14 cellular contexts compared by ENCODE assay signal in genomic region chr19:38710416-38710702, GRCh38. TPM values are rescaled to one million over a fixed set of nuclear protein-coding genes. Genes with fewer than 3 reads are reported as not detected.
DNase-seq lines count a peak whose midpoint lies in the region; ATAC-seq, FAIRE-seq and TF ChIP-seq lines count a peak whose summit lies in the region.
"Had no signal": no experiment of that assay in that cellular context is flagged by ENCODE, and none has a peak within 500 bp of the region (broad histone marks: within the 10 kb centered on the region; RNA-seq: fewer than 3 reads in every experiment).

No MANE protein-coding gene starts in this region.

- no peak for TF ChIP-seq CTCF in HEK293 (tag by site-specific recombination; IDR thresholded peaks at IDR 0.05)
- TF ChIP-seq CTCF in glutamatergic neuron (IDR thresholded peaks at IDR 0.05; ENCODE audit: partially characterized antibody, unreplicated experiment), result no peak

- peak overlapping the region; percentile 31 for H3K27ac Mint-ChIP-seq in activated T-helper 17 cell treated with anti-CD3 and anti-CD28 coated beads, Interleukin-2, amount 50 U/mL, for 72 hours
- H3K27ac Mint-ChIP-seq in glutamatergic neuron (ENCODE audit: unreplicated experiment), result peak overlapping the region; percentile 96
- peak overlapping the region; percentile 67 for H3K27ac Mint-ChIP-seq in stimulated activated effector memory CD8-positive, alpha-beta T cell treated with anti-CD3 and anti-CD28 coated beads, Interleukin-12 subunit alpha, Interleukin-12 subunit beta, amount 100 ng/mL, for 72 hours
- H3K27ac Mint-ChIP-seq: activated naive CD4-positive, alpha-beta T cell treated with anti-CD3 and anti-CD28 coated beads for 36 hours; stimulated activated memory B cell treated with anti-CD40 and anti-IgM and Interleukin-4, amounts not matched to agents 10 μg/mL and 1 μg/mL and 100 μg/mL, for 72 hours had no signal

- no peak for DNase-seq in glutamatergic neuron
- DNase-seq in stimulated activated effector memory CD8-positive, alpha-beta T cell treated with anti-CD3 and anti-CD28 coated beads, Interleukin-12 subunit alpha, Interleukin-12 subunit beta, amount 100 ng/mL, for 72 hours (ENCODE audit: low spot score in 2 of 2), result no peak
- no peak for DNase-seq in globus pallidus (ENCODE audit: low spot score)
- no peak for DNase-seq in urothelium cell line (ENCODE audit: low spot score)
- DNase-seq: activated CD4-positive, alpha-beta T cell treated with anti-CD3 and anti-CD28 coated beads for 4 hours; activated naive CD4-positive, alpha-beta T cell treated with anti-CD3 and anti-CD28 coated beads for 36 hours; cortex of kidney; Kasumi-1; NCI-H1930; stimulated activated CD4-positive, alpha-beta T cell treated with anti-CD3 and anti-CD28 coated beads, Interleukin-2, amount 100 ng/mL, for 24 hours had no signal

- peaks cover 74% of the 10 kb centered on the region for H3K36me3 Mint-ChIP-seq in activated T-helper 17 cell treated with anti-CD3 and anti-CD28 coated beads, Interleukin-2, amount 50 U/mL, for 72 hours (ENCODE audit: low read depth)
- H3K36me3 Mint-ChIP-seq in glutamatergic neuron (ENCODE audit: unreplicated experiment), result no peaks in the 10 kb centered on the region
- peaks cover 93% of the 10 kb centered on the region for H3K36me3 Mint-ChIP-seq in stimulated activated effector memory CD8-positive, alpha-beta T cell treated with anti-CD3 and anti-CD28 coated beads, Interleukin-12 subunit alpha, Interleukin-12 subunit beta, amount 100 ng/mL, for 72 hours

- no peaks in the 10 kb centered on the region for H3K27me3 Mint-ChIP-seq in activated T-helper 17 cell treated with anti-CD3 and anti-CD28 coated beads, Interleukin-2, amount 50 U/mL, for 72 hours
- peaks cover 18% of the 10 kb centered on the region for H3K27me3 Mint-ChIP-seq in glutamatergic neuron (ENCODE audit: unreplicated experiment)
- H3K27me3 Mint-ChIP-seq: stimulated activated memory B cell treated with anti-CD40 and anti-IgM and Interleukin-4, amounts not matched to agents 10 μg/mL and 1 μg/mL and 100 μg/mL, for 72 hours had no signal

- CTCF ChIA-PET in HEK293 (lab: Yijun Ruan, JAX), result interaction anchor here (0.9 to 1.5 kb wide), 3 partner anchors 20 to 73 kb away, joined by 4 to 7 read pairs (median 6); partner anchors contain the start of gene ACTN4

- FAIRE-seq in urothelium cell line (lab: Jason Lieb, UNC), result no peak

- no peaks in the 10 kb centered on the region for H3K4me1 Mint-ChIP-seq in activated T-helper 17 cell treated with anti-CD3 and anti-CD28 coated beads, Interleukin-2, amount 50 U/mL, for 72 hours
- H3K4me1 Mint-ChIP-seq in glutamatergic neuron (ENCODE audit: low read depth, unreplicated experiment), result peaks cover 5% of the 10 kb centered on the region
- H3K4me1 Mint-ChIP-seq in stimulated activated effector memory CD8-positive, alpha-beta T cell treated with anti-CD3 and anti-CD28 coated beads, Interleukin-12 subunit alpha, Interleukin-12 subunit beta, amount 100 ng/mL, for 72 hours, result peaks cover 22% of the 10 kb centered on the region
- H3K4me1 Mint-ChIP-seq: stimulated activated memory B cell treated with anti-CD40 and anti-IgM and Interleukin-4, amounts not matched to agents 10 μg/mL and 1 μg/mL and 100 μg/mL, for 72 hours had no signal

- H3K4me3 ChIP-seq in HEK293 (ENCODE audit: low read depth, low read length), result no peak overlapping the region

- H3K4me3 Mint-ChIP-seq in activated T-helper 17 cell treated with anti-CD3 and anti-CD28 coated beads, Interleukin-2, amount 50 U/mL, for 72 hours, result no peak overlapping the region
- no peak overlapping the region for H3K4me3 Mint-ChIP-seq in glutamatergic neuron (ENCODE audit: unreplicated experiment)
- H3K4me3 Mint-ChIP-seq in stimulated activated effector memory CD8-positive, alpha-beta T cell treated with anti-CD3 and anti-CD28 coated beads, Interleukin-12 subunit alpha, Interleukin-12 subunit beta, amount 100 ng/mL, for 72 hours, result no peak overlapping the region
- H3K4me3 Mint-ChIP-seq: activated naive CD4-positive, alpha-beta T cell treated with anti-CD3 and anti-CD28 coated beads for 36 hours; stimulated activated memory B cell treated with anti-CD40 and anti-IgM and Interleukin-4, amounts not matched to agents 10 μg/mL and 1 μg/mL and 100 μg/mL, for 72 hours had no signal

- no peaks in the 10 kb centered on the region for H3K9me3 Mint-ChIP-seq in activated T-helper 17 cell treated with anti-CD3 and anti-CD28 coated beads, Interleukin-2, amount 50 U/mL, for 72 hours
- H3K9me3 Mint-ChIP-seq in glutamatergic neuron (ENCODE audit: unreplicated experiment), result peaks cover 24% of the 10 kb centered on the region
- H3K9me3 Mint-ChIP-seq in stimulated activated effector memory CD8-positive, alpha-beta T cell treated with anti-CD3 and anti-CD28 coated beads, Interleukin-12 subunit alpha, Interleukin-12 subunit beta, amount 100 ng/mL, for 72 hours, result no peaks in the 10 kb centered on the region
- H3K9me3 Mint-ChIP-seq: activated naive CD4-positive, alpha-beta T cell treated with anti-CD3 and anti-CD28 coated beads for 36 hours; stimulated activated memory B cell treated with anti-CD40 and anti-IgM and Interleukin-4, amounts not matched to agents 10 μg/mL and 1 μg/mL and 100 μg/mL, for 72 hours had no signal

- H3K9me3 ChIP-seq in HEK293 (ENCODE audit: control insufficient read depth, insufficient read depth, low read depth, low read length), result no peaks in the 10 kb centered on the region

- peak overlapping the region; percentile 22; the same call in 1 of the 2 replicates for H3K27ac ChIP-seq in HEK293 (ENCODE audit: extremely low read depth, low read depth, low read length)

- H3K36me3 ChIP-seq in HEK293 (ENCODE audit: control insufficient read depth in 2 of 2, insufficient read depth in 1 of 2, low read length in 2 of 2), result peaks cover 81 to 96% of the 10 kb centered on the region in 2 experiments

- no peak for ATAC-seq in activated T-helper 17 cell treated with anti-CD3 and anti-CD28 coated beads, Interleukin-2, amount 50 U/mL, for 72 hours (replicated peaks)
- ATAC-seq in stimulated activated effector memory CD8-positive, alpha-beta T cell treated with anti-CD3 and anti-CD28 coated beads, Interleukin-12 subunit alpha, Interleukin-12 subunit beta, amount 100 ng/mL, for 72 hours, result no peak
- ATAC-seq in HG02623 (IDR thresholded peaks at IDR 0.05; ENCODE audit: unreplicated experiment), result no peak
- ATAC-seq: stimulated activated memory B cell treated with anti-CD40 and anti-IgM and Interleukin-4, amounts not matched to agents 10 μg/mL and 1 μg/mL and 100 μg/mL, for 72 hours had no signal

- no peaks in the 10 kb centered on the region for H3K4me1 ChIP-seq in HEK293 (ENCODE audit: control insufficient read depth, insufficient read depth, low read length)

- POLR2A ChIA-PET in HEK293 (lab: Yijun Ruan, JAX), result interaction anchor here (0.6 to 2.0 kb wide), 4 partner anchors 23 to 63 kb away, joined by 3 to 8 read pairs (median 3); partner anchors contain the start of gene ACTN4

TF ChIP-seq in HEK293, 187 proteins besides CTCF, POLR2A, EP300 and RAD21:
- TF ChIP-seq ZFP41 (tag by site-specific recombination; IDR thresholded peaks at IDR 0.05; ENCODE audit: borderline replicate concordance), result no peak
- no peak for TF ChIP-seq ZSCAN4 (tag by site-specific recombination; IDR thresholded peaks at IDR 0.05)
- TF ChIP-seq HIC1 (tag by site-specific recombination; IDR thresholded peaks at IDR 0.05), result 0 out of 2 replicates have a peak, but pooled peaks have one; percentile 16
- TF ChIP-seq ZFP37 (tag by site-specific recombination; IDR thresholded peaks at IDR 0.05), result no peak
- no peak for TF ChIP-seq ZNF138 (tag by site-specific recombination; IDR thresholded peaks at IDR 0.05; ENCODE audit: borderline replicate concordance)
- TF ChIP-seq KLF16 (tag by site-specific recombination; IDR thresholded peaks at IDR 0.05), result no peak
- no peak for TF ChIP-seq ZNF837 (tag by site-specific recombination; IDR thresholded peaks at IDR 0.05)

RNA-seq across cellular contexts. Expression of gene CAPN12, which starts 33.9 kb away (rescaled TPM):
- total RNA-seq in activated T-helper 17 cell treated with anti-CD3 and anti-CD28 coated beads, Interleukin-2, amount 50 U/mL, for 72 hours, result 10 to 100 TPM in 1 of 2 donors, 1 to 10 TPM in 1; 3.8 to 75.3 TPM
- total RNA-seq in glutamatergic neuron (ENCODE audit: unreplicated experiment), result 4.8 TPM

Comparison
In these comparisons a context has a peak if more than half of its experiments do, and no peak if none do; other contexts are left out.
1. H3K27ac Mint-ChIP-seq: peak in every context shown above with its lines; median percentile 96 in glutamatergic neuron; 67 in stimulated activated effector memory CD8-positive, alpha-beta T cell treated with anti-CD3 and anti-CD28 coated beads, Interleukin-12 subunit alpha, Interleukin-12 subunit beta, amount 100 ng/mL, for 72 hours; 31 in activated T-helper 17 cell treated with anti-CD3 and anti-CD28 coated beads, Interleukin-2, amount 50 U/mL, for 72 hours.